Comparison of ENCODE assay signal across 8 cellular contexts in the genomic region with DNA sequence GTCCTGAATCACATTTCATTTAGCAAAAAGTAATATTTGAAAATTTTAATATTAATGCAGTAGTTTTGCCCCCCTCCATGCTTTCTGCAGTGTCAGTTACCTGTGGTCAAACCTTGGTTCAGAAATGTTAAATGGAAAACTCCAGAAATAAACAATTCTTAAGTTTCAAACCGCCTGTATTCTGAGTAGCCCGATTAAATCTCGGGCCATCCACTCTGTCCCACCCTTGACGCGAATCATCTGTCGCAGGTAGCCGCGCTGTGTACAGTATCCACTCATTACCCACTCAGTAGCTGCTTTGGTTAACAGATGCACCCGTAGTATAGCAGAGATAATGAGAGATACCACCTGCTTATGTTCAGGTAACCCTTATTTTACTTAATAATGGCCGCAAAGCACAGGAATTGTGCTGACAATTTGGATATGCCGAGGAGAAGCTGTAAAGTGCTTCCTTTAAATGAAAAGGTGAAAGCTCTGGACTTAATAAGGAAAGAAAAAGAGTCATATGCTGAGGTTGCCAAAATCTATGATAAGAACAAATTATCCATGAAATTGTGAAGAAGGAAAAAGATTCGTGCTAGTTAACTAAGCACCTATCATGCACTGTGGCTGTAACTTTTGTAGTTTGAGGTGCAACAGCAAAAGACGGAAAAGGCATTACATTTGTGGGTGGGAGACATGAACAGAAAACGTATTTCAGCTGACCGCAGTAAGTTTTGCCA. TPM values are rescaled to one million over a fixed set of nuclear protein-coding genes. Genes with fewer than 3 reads are reported as not detected.
A peak's percentile ranks its signal among the peaks of the same experiment; 100 is the strongest.
DNase-seq lines count a peak whose midpoint lies in the region; ATAC-seq and TF ChIP-seq lines count a peak whose summit lies in the region.

No MANE protein-coding gene starts in this region.

- H3K4me3 Mint-ChIP-seq in CD8-positive, alpha-beta memory T cell, result peak overlapping the region; percentile 82 to 98 (median 91)
- peak overlapping the region; percentile 90 for H3K4me3 Mint-ChIP-seq in neural progenitor cell

- H3K27me3 Mint-ChIP-seq in CD8-positive, alpha-beta memory T cell, result peaks cover 4 to 24% of the 10 kb centered on the region in 2 donors
- peaks cover 4% of the 10 kb centered on the region for H3K27me3 Mint-ChIP-seq in neural progenitor cell (ENCODE audit: insufficient read depth, low read depth)

- H3K9ac ChIP-seq in colonic mucosa (ENCODE audit: low read depth in 2 of 2, low read length in 2 of 2) (peak overlapping the region; percentile 45 to 90), neural progenitor cell (no peak overlapping the region)

- no peaks in the 10 kb centered on the region for H3K36me3 ChIP-seq in CD8-positive, alpha-beta memory T cell (ENCODE audit: insufficient read depth, low read length)
- H3K36me3 ChIP-seq in colonic mucosa, result no peaks in the 10 kb centered on the region
- no peaks in the 10 kb centered on the region for H3K36me3 ChIP-seq in neural progenitor cell

- intact Hi-C loops in colonic mucosa (cut with DNase I), result no loop called here

- CTCF ChIA-PET in CD8-positive, alpha-beta memory T cell (lab: Charles Lee), result interaction anchor here (1.0 to 2.3 kb wide), 5 partner anchors 9 to 84 kb away, joined by 3 to 14 read pairs (median 3); no protein-coding TSS in a partner anchor

- H3K4me1 Mint-ChIP-seq in CD8-positive, alpha-beta memory T cell, result peaks cover 35 to 45% (median 42%) of the 10 kb centered on the region in 3 donors
- peaks cover 22% of the 10 kb centered on the region for H3K4me1 Mint-ChIP-seq in neural progenitor cell

- peak overlapping the region; percentile 62 for H3K4me3 ChIP-seq in CD8-positive, alpha-beta memory T cell (ENCODE audit: low read length)
- H3K4me3 ChIP-seq in colonic mucosa (peak overlapping the region; percentile 91), neural progenitor cell (peak overlapping the region; percentile 97)

- peaks cover 23% of the 10 kb centered on the region for H4K20me1 ChIP-seq in neural progenitor cell (ENCODE audit: low read depth)

- TF ChIP-seq CTCF in colonic mucosa (IDR thresholded peaks at IDR 0.05) (no peak), neural progenitor cell (IDR thresholded peaks at IDR 0.05) (no peak)

- peaks cover 36% of the 10 kb centered on the region for H3K79me2 ChIP-seq in neural progenitor cell (ENCODE audit: low read depth)

- peak overlapping the region; percentile 99 to 100 (median 99) for H3K27ac Mint-ChIP-seq in CD8-positive, alpha-beta memory T cell
- peak overlapping the region; percentile 100 for H3K27ac Mint-ChIP-seq in neural progenitor cell

- H3K9me3 ChIP-seq in CD8-positive, alpha-beta memory T cell (ENCODE audit: low read length), result no peaks in the 10 kb centered on the region
- H3K9me3 ChIP-seq in colonic mucosa, result no peaks in the 10 kb centered on the region
- no peaks in the 10 kb centered on the region for H3K9me3 ChIP-seq in neural progenitor cell (ENCODE audit: low read depth)

- peak overlapping the region; percentile 55 for H2AFZ ChIP-seq in neural progenitor cell (replicated peaks)

- POLR2A ChIA-PET in CD8-positive, alpha-beta memory T cell (lab: Charles Lee), result interaction anchor here (0.9 to 2.4 kb wide), 5 partner anchors 8 to 1419 kb away, joined by 3 to 12 read pairs (median 5); partner anchors contain the start of genes FMO4, KIFAP3 and METTL18

- DNase-seq in CD8-positive, alpha-beta memory T cell, result peak in 1 of 5 donors; percentile 50
- DNase-seq in NCI-H1105 (lab: John Stamatoyannopoulos, UW), result peak; percentile 5
- no peak for DNase-seq in colonic mucosa
- DNase-seq in neural progenitor cell (ENCODE audit: low spot score), result no peak
- DNase-seq in NAMALWA (ENCODE audit: low spot score), result no peak
- DNase-seq in OCI-M2 (lab: John Stamatoyannopoulos, UW; ENCODE audit: unreplicated experiment), result no peak
- no peak for DNase-seq in stimulated activated CD4-positive, alpha-beta T cell treated with anti-CD3 and anti-CD28 coated beads, Interleukin-12 subunit alpha, Interleukin-12 subunit beta, amount 100 ng/mL, for 4 hours

- H3K27me3 ChIP-seq in CD8-positive, alpha-beta memory T cell (ENCODE audit: insufficient read depth, low read length, poor library complexity, severe bottlenecking), result no peaks in the 10 kb centered on the region
- H3K27me3 ChIP-seq in colonic mucosa (no peaks in the 10 kb centered on the region), neural progenitor cell (no peaks in the 10 kb centered on the region)

- H3F3A ChIP-seq in neural progenitor cell (ENCODE audit: low read depth), result no peaks in the 10 kb centered on the region

- peaks cover 32% of the 10 kb centered on the region for H3K4me1 ChIP-seq in CD8-positive, alpha-beta memory T cell (ENCODE audit: insufficient read depth, low read length)
- H3K4me1 ChIP-seq in colonic mucosa, result no peaks in the 10 kb centered on the region
- peaks cover 12% of the 10 kb centered on the region for H3K4me1 ChIP-seq in neural progenitor cell

- H3K4me2 ChIP-seq in neural progenitor cell, result peak overlapping the region; percentile 93

- ATAC-seq in HG03045 (IDR thresholded peaks at IDR 0.05; ENCODE audit: unreplicated experiment), result no peak

- no peaks in the 10 kb centered on the region for H3K9me3 Mint-ChIP-seq in CD8-positive, alpha-beta memory T cell
- no peaks in the 10 kb centered on the region for H3K9me3 Mint-ChIP-seq in neural progenitor cell

- H3K27ac ChIP-seq in CD8-positive, alpha-beta memory T cell (ENCODE audit: low read depth, low read length), result peak overlapping the region; percentile 96
- H3K27ac ChIP-seq in colonic mucosa, result peak overlapping the region; percentile 94
- H3K27ac ChIP-seq in neural progenitor cell, result no peak overlapping the region

- peaks cover 0 to 11% (median 0%) of the 10 kb centered on the region in 3 donors for H3K36me3 Mint-ChIP-seq in CD8-positive, alpha-beta memory T cell
- no peaks in the 10 kb centered on the region for H3K36me3 Mint-ChIP-seq in neural progenitor cell

RNA-seq across cellular contexts. Expression of gene SCYL3, which starts 0.9 kb away (rescaled TPM):
- total RNA-seq in CD8-positive, alpha-beta memory T cell, result 10 to 100 TPM; 12.7 to 13.1 TPM
- polyA plus RNA-seq in CD8-positive, alpha-beta memory T cell, result 13.5 TPM
- 10 to 100 TPM; 11.6 to 15.8 TPM for total RNA-seq in colonic mucosa
- total RNA-seq in neural progenitor cell (ENCODE audit: low replicate concordance), result 10.6 and 12.8 TPM in 2 replicates
